In genomic region chr4:121898150-121898549, GRCh38 we compare ENCODE assay signal across 13 cellular contexts. TPM values are rescaled to one million over a fixed set of nuclear protein-coding genes. Genes with fewer than 3 reads are reported as not detected.
DNase-seq lines count a peak whose midpoint lies in the region; ATAC-seq, FAIRE-seq and TF ChIP-seq lines count a peak whose summit lies in the region.
"Had no signal": no experiment of that assay in that cellular context is flagged by ENCODE, and none has a peak within 500 bp of the region (broad histone marks: within the 10 kb centered on the region; RNA-seq: fewer than 3 reads in every experiment).

No MANE protein-coding gene starts in this region.

- RAD21 ChIA-PET in GM12878 (lab: Charles Lee; ENCODE audit: unreplicated experiment), result interaction anchor here (0.8 kb wide), 1 partner anchor 680 kb away, joined by 3 read pairs; no protein-coding TSS in a partner anchor

- H3K9me3 Mint-ChIP-seq in MCF 10A (ENCODE audit: unreplicated experiment), result no peaks in the 10 kb centered on the region
- no peaks in the 10 kb centered on the region for H3K9me3 Mint-ChIP-seq in stimulated activated naive CD8-positive, alpha-beta T cell treated with anti-CD3 and anti-CD28 coated beads, Interleukin-15, amount 100 ng/mL, for 72 hours

- H2AFZ ChIP-seq in mammary epithelial cell (ENCODE audit: low read depth, low read length), result no peak overlapping the region
- no peak overlapping the region for H2AFZ ChIP-seq in PC-3 (ENCODE audit: low read length)
- H2AFZ ChIP-seq in GM12878 (ENCODE audit: control insufficient read depth, low read depth, low read length), result no peak overlapping the region
- H2AFZ ChIP-seq: parathyroid adenoma had no signal

- H3K27ac Mint-ChIP-seq in MCF 10A (ENCODE audit: low read depth, unreplicated experiment), result no peak overlapping the region
- H3K27ac Mint-ChIP-seq in stimulated activated naive CD8-positive, alpha-beta T cell treated with anti-CD3 and anti-CD28 coated beads, Interleukin-15, amount 100 ng/mL, for 72 hours, result no peak overlapping the region

- TF ChIP-seq EP300 in GM12878 (IDR thresholded peaks at IDR 0.05; ENCODE audit: borderline replicate concordance in 1 of 2, control insufficient read depth in 1 of 2, low read depth in 2 of 2, low read length in 2 of 2), result no peak

- no peak overlapping the region for H3K4me2 ChIP-seq in mammary epithelial cell (ENCODE audit: insufficient read depth, low read depth, low read length)
- no peak overlapping the region for H3K4me2 ChIP-seq in PC-3 (ENCODE audit: low read length)
- H3K4me2 ChIP-seq in GM12878 (ENCODE audit: control insufficient read depth, insufficient read depth), result no peak overlapping the region
- H3K4me2 ChIP-seq: BLaER1 treated with 17β-estradiol and CSF1 and Interleukin-3, amounts not matched to agents 10 nM and 100 nM had no signal

- H3F3A ChIP-seq in PC-3 (ENCODE audit: low read length, unreplicated experiment), result no peaks in the 10 kb centered on the region

- POLR2A ChIA-PET in MCF 10A (lab: Yijun Ruan, JAX) (no interaction called here), PC-3 (lab: Charles Lee; ENCODE audit: unreplicated experiment) (no interaction called here), GM12878 (lab: Charles Lee) (no interaction called here)

- in situ Hi-C loops in mammary epithelial cell (cut with MboI; ENCODE audit: low sequenced_read_pairs in 2 of 2), result no loop called here
- in situ Hi-C loops in GM12878 (cut with MboI), result loop anchor here (5.0 kb wide), 2 partner anchors 109 to 684 kb away; no protein-coding TSS in a partner anchor

- ATAC-seq in PC-3, result peak; percentile 45; the same call in 1 of the 2 replicates
- peak; percentile 70 for ATAC-seq in GM12878
- ATAC-seq in stimulated activated naive CD8-positive, alpha-beta T cell treated with anti-CD3 and anti-CD28 coated beads, Interleukin-15, amount 100 ng/mL, for 72 hours, result peak; percentile 73
- no peak for ATAC-seq in GM21786 (IDR thresholded peaks at IDR 0.05; ENCODE audit: unreplicated experiment)

- WGBS in mammary epithelial cell (ENCODE audit: low coverage, missing lambda C conversion rate), result 96% methylated on average over 6 of the region's 6 CpGs
- WGBS in GM12878 (ENCODE audit: insufficient coverage, insufficient replicate concordance, low lambda C conversion rate, missing lambda C conversion rate), result 5% methylated on average over 6 of the region's 6 CpGs

- TF ChIP-seq POLR2A in GM12878 (IDR thresholded peaks at IDR 0.05; ENCODE audit: low read depth, low read length), result no peak

- H4K20me1 ChIP-seq in mammary epithelial cell (ENCODE audit: insufficient read depth, low read length) (no peaks in the 10 kb centered on the region), PC-3 (ENCODE audit: low read length) (no peaks in the 10 kb centered on the region), GM12878 (ENCODE audit: control insufficient read depth, insufficient read depth) (no peaks in the 10 kb centered on the region)
- H4K20me1 ChIP-seq: BLaER1 treated with 17β-estradiol and CSF1 and Interleukin-3, amounts not matched to agents 10 nM and 100 nM had no signal

- H3K27me3 ChIP-seq in mammary epithelial cell (ENCODE audit: insufficient read depth, low read length), result peaks cover 1% of the 10 kb centered on the region
- peaks cover 13% of the 10 kb centered on the region; the same call in 1 of the 2 replicates for H3K27me3 ChIP-seq in PC-3 (ENCODE audit: low read length)
- H3K27me3 ChIP-seq in GM12878 (replicated peaks in 1 of 2; ENCODE audit: control insufficient read depth in 2 of 2, insufficient read depth in 2 of 2, low read length in 1 of 2), result no peaks in the 10 kb centered on the region
- H3K27me3 ChIP-seq: BLaER1 treated with 17β-estradiol and CSF1 and Interleukin-3, amounts not matched to agents 10 nM and 100 nM had no signal

- H3K9me3 ChIP-seq in mammary epithelial cell (replicated peaks; ENCODE audit: insufficient read depth, low read length) (no peaks in the 10 kb centered on the region), PC-3 (ENCODE audit: low read length) (no peaks in the 10 kb centered on the region), GM12878 (replicated peaks; ENCODE audit: control insufficient read depth, insufficient read depth, low read length) (no peaks in the 10 kb centered on the region)

- H3K27ac ChIP-seq in mammary epithelial cell (ENCODE audit: insufficient read depth, low read depth, low read length), result no peak overlapping the region
- H3K27ac ChIP-seq in PC-3 (ENCODE audit: low read length), result no peak overlapping the region
- no peak overlapping the region for H3K27ac ChIP-seq in GM12878 (ENCODE audit: control insufficient read depth, insufficient read depth)
- H3K27ac ChIP-seq: BLaER1 treated with 17β-estradiol and CSF1 and Interleukin-3, amounts not matched to agents 10 nM and 100 nM; parathyroid adenoma had no signal

- DNase-seq in mammary epithelial cell, result peak; percentile 8
- DNase-seq in MCF 10A (ENCODE audit: unreplicated experiment), result no peak
- peak; percentile 18 for DNase-seq in PC-3
- no peak for DNase-seq in GM12878 (ENCODE audit: low read depth, low spot score)
- DNase-seq in stimulated activated naive CD8-positive, alpha-beta T cell treated with anti-CD3 and anti-CD28 coated beads, Interleukin-15, amount 100 ng/mL, for 72 hours, result peak; percentile 1 to 15
- DNase-seq in GOT3 (lab: John Stamatoyannopoulos, UW), result no peak
- DNase-seq in mesenteric fat pad (ENCODE audit: low spot score), result no peak
- DNase-seq: NCI-H1436 had no signal

- H3K4me1 Mint-ChIP-seq in MCF 10A (ENCODE audit: insufficient read depth, unreplicated experiment), result no peaks in the 10 kb centered on the region
- no peaks in the 10 kb centered on the region for H3K4me1 Mint-ChIP-seq in stimulated activated naive CD8-positive, alpha-beta T cell treated with anti-CD3 and anti-CD28 coated beads, Interleukin-15, amount 100 ng/mL, for 72 hours

- no peaks in the 10 kb centered on the region for H3K4me1 ChIP-seq in mammary epithelial cell (ENCODE audit: insufficient read depth, low read length)
- no peaks in the 10 kb centered on the region for H3K4me1 ChIP-seq in PC-3 (ENCODE audit: insufficient read depth, low read length)
- H3K4me1 ChIP-seq in GM12878 (ENCODE audit: control insufficient read depth, insufficient read depth, low read length), result no peaks in the 10 kb centered on the region
- H3K4me1 ChIP-seq: BLaER1 treated with 17β-estradiol and CSF1 and Interleukin-3, amounts not matched to agents 10 nM and 100 nM; parathyroid adenoma had no signal

- CTCF ChIA-PET in mammary epithelial cell (lab: Charles Lee; ENCODE audit: low non-redundant PET) (no interaction called here), MCF 10A (lab: Yijun Ruan, JAX) (interaction anchor here (0.6 kb wide), 2 partner anchors 7 to 346 kb away, joined by 3 read pairs; no protein-coding TSS in a partner anchor), PC-3 (lab: Charles Lee) (interaction anchor here (0.7 kb wide), 1 partner anchor 823 kb away, joined by 3 read pairs; no protein-coding TSS in a partner anchor), GM12878 (lab: Yijun Ruan, JAX) (interaction anchor here (0.9 to 1.6 kb wide), 3 partner anchors 105 to 680 kb away, joined by 3 to 6 read pairs (median 3); no protein-coding TSS in a partner anchor)

- H3K79me2 ChIP-seq in mammary epithelial cell (ENCODE audit: insufficient read depth, low read length) (no peaks in the 10 kb centered on the region), PC-3 (ENCODE audit: low read length) (no peaks in the 10 kb centered on the region), GM12878 (ENCODE audit: control insufficient read depth, insufficient read depth, low read length) (no peaks in the 10 kb centered on the region)
- H3K79me2 ChIP-seq: parathyroid adenoma had no signal

- no peak for FAIRE-seq in GM12878 (lab: Jason Lieb, UNC)
- FAIRE-seq: H1 had no signal

- TF ChIP-seq CTCF in mammary epithelial cell (conservative IDR thresholded peaks at IDR 0.05 in 1 of 2, IDR thresholded peaks at IDR 0.05 in 1 of 2; ENCODE audit: extremely low read depth in 1 of 2, insufficient read depth in 1 of 2, low read depth in 1 of 2, low read length in 2 of 2) (no peak), MCF 10A (IDR thresholded peaks at IDR 0.05; ENCODE audit: unreplicated experiment) (no peak), PC-3 (conservative IDR thresholded peaks at IDR 0.05; ENCODE audit: low read depth, low read length) (no peak), GM12878 (IDR thresholded peaks at IDR 0.05 in 2 of 3, conservative IDR thresholded peaks at IDR 0.05 in 1 of 3; ENCODE audit: control insufficient read depth in 2 of 3, extremely low read depth in 1 of 3, insufficient read depth in 1 of 3, low read depth in 3 of 3, low read length in 3 of 3) (no peak)

- SMC1A ChIA-PET in GM12878 (lab: Charles Lee; ENCODE audit: uncharacterized antibody, unreplicated experiment), result interaction anchor here (0.6 to 0.7 kb wide), 2 partner anchors 107 to 778 kb away, joined by 3 to 4 read pairs; no protein-coding TSS in a partner anchor

- H3K9me2 ChIP-seq in PC-3 (replicated peaks; ENCODE audit: low read length), result no peaks in the 10 kb centered on the region

- H3K4me3 Mint-ChIP-seq in MCF 10A (ENCODE audit: unreplicated experiment), result no peak overlapping the region
- H3K4me3 Mint-ChIP-seq in stimulated activated naive CD8-positive, alpha-beta T cell treated with anti-CD3 and anti-CD28 coated beads, Interleukin-15, amount 100 ng/mL, for 72 hours, result peak overlapping the region; percentile 53 to 62

- H3K4me3 ChIP-seq in mammary epithelial cell (replicated peaks in 1 of 3; ENCODE audit: insufficient read depth in 1 of 3, low read depth in 2 of 3, low read length in 3 of 3) (no peak overlapping the region), PC-3 (ENCODE audit: low read length) (no peak overlapping the region), GM12878 (no peak overlapping the region)
- H3K4me3 ChIP-seq: BLaER1 treated with 17β-estradiol and CSF1 and Interleukin-3, amounts not matched to agents 10 nM and 100 nM had no signal

- H3K36me3 Mint-ChIP-seq in MCF 10A (ENCODE audit: insufficient read depth, unreplicated experiment), result no peaks in the 10 kb centered on the region

- no peak overlapping the region for H3K9ac ChIP-seq in mammary epithelial cell (ENCODE audit: insufficient read depth, low read length)
- no peak overlapping the region for H3K9ac ChIP-seq in PC-3 (ENCODE audit: low read length)
- no peak overlapping the region for H3K9ac ChIP-seq in GM12878 (ENCODE audit: control insufficient read depth, insufficient read depth, low read length)
- H3K9ac ChIP-seq: BLaER1 treated with 17β-estradiol and CSF1 and Interleukin-3, amounts not matched to agents 10 nM and 100 nM; parathyroid adenoma had no signal

- no TSS peak for BruUV-seq in mammary epithelial cell (replicated peaks; lab: Mats Ljungman, UMichigan)
- BruUV-seq in MCF 10A (replicated peaks; lab: Mats Ljungman, UMichigan), result no TSS peak
- BruUV-seq in PC-3 (replicated peaks; lab: Mats Ljungman, UMichigan), result no TSS peak
- no TSS peak for BruUV-seq in GM12878 (replicated peaks; lab: Mats Ljungman, UMichigan)

- H3K36me3 ChIP-seq in mammary epithelial cell (ENCODE audit: insufficient read depth, low read length), result no peaks in the 10 kb centered on the region
- H3K36me3 ChIP-seq in PC-3 (ENCODE audit: low read depth, low read length), result no peaks in the 10 kb centered on the region
- no peaks in the 10 kb centered on the region for H3K36me3 ChIP-seq in GM12878 (ENCODE audit: control insufficient read depth in 2 of 2, insufficient read depth in 2 of 2, low read length in 1 of 2)
- H3K36me3 ChIP-seq: BLaER1 treated with 17β-estradiol and CSF1 and Interleukin-3, amounts not matched to agents 10 nM and 100 nM had no signal

- dilution Hi-C loops in mammary epithelial cell (cut with HindIII; ENCODE audit: low sequenced_read_pairs), result no loop called here

- H3K27me3 Mint-ChIP-seq in MCF 10A (ENCODE audit: insufficient read depth, unreplicated experiment), result peaks cover 24% of the 10 kb centered on the region
- peaks cover 2% of the 10 kb centered on the region for H3K27me3 Mint-ChIP-seq in stimulated activated naive CD8-positive, alpha-beta T cell treated with anti-CD3 and anti-CD28 coated beads, Interleukin-15, amount 100 ng/mL, for 72 hours

- no peak for TF ChIP-seq RAD21 in GM12878 (IDR thresholded peaks at IDR 0.05; ENCODE audit: insufficient read depth, low read depth, low read length)

- intact Hi-C loops in mammary epithelial cell (cut with micrococcal nuclease), result loop anchor here (10.0 kb wide), 1 partner anchor 1027 kb away; the partner anchor contains the start of gene NUDT6
- intact Hi-C loops in MCF 10A (cut with micrococcal nuclease), result no loop called here
- intact Hi-C loops in PC-3 (cut with micrococcal nuclease), result no loop called here
- intact Hi-C loops in GM12878 (cut with micrococcal nuclease; ENCODE audit: unreplicated experiment), result no loop called here

RNA-seq across cellular contexts. Expression of gene BBS7, which starts 27.9 kb away (rescaled TPM):
- total RNA-seq in mammary epithelial cell (10 to 100 TPM; 29.6 to 33.3 TPM), MCF 10A (2022) (22.1 and 25.5 TPM in 2 replicates), PC-3 (2014; rRNA removed) (5.2 and 10.1 TPM in 2 replicates), GM12878 (2014; rRNA removed) (5.9 and 7.7 TPM in 2 replicates), GM12878 (2014; rRNA removed; fragmentation: Illumina TruSeq; extraction: Trizol) (9.0 and 9.2 TPM in 2 replicates), GM12878 (2021) (9.0 and 10.1 TPM in 2 replicates), mesenteric fat pad (10.8 TPM)
- polyA plus RNA-seq in mammary epithelial cell (20.1 TPM), GM12878 (2011; rRNA removed) (12.9 and 18.9 TPM in 2 replicates), GM12878 (2014; fragmentation: Illumina TruSeq; extraction: Trizol) (8.1 and 9.3 TPM in 2 replicates), GM12878 (2014; fragmentation: Nextera tagmentation; extraction: Ambion mirVana) (1 to 10 TPM; 7.4 to 8.8 TPM), GM12878 (2014; rRNA removed) (5.2 and 7.8 TPM in 2 replicates), GM12878 (2016; fragmentation: Nextera tagmentation; extraction: Ambion mirVana) (10 to 100 TPM; 15.1 to 15.2 TPM)
- 31.6 TPM for polyA minus RNA-seq in mammary epithelial cell
- 23.6 and 31.0 TPM in 2 replicates for total RNA-seq in GM12878 (2013; cell fraction: nucleolus; rRNA removed)
- 2.0 TPM for polyA plus RNA-seq in GM12878 (2011; ENCODE audit: low read depth)
- polyA plus RNA-seq in GM12878 (2011; cell fraction: cytosol; rRNA removed), result 8.5 and 8.6 TPM in 2 replicates
- 8.4 and 9.1 TPM in 2 replicates for polyA plus RNA-seq in GM12878 (2011; cell fraction: nucleus; rRNA removed)
- polyA plus RNA-seq in GM12878 (2012), result 3.5 and 5.0 TPM in 2 replicates
- polyA minus RNA-seq in GM12878 (2011; rRNA and poly(A)+ RNA removed), result 6.1 and 12.3 TPM in 2 replicates
- polyA minus RNA-seq in GM12878 (2011; cell fraction: cytosol; rRNA and poly(A)+ RNA removed), result 4.3 and 5.3 TPM in 2 replicates
- 6.2 and 11.9 TPM in 2 replicates for polyA minus RNA-seq in GM12878 (2011; cell fraction: nucleus; rRNA and poly(A)+ RNA removed)

RNA-seq across cellular contexts. Expression of gene TRPC3, which starts 53.7 kb away (rescaled TPM):
- total RNA-seq in mammary epithelial cell, result under 1 TPM in 1 of 2 donors, not detected in 1; under 0.01 TPM
- polyA plus RNA-seq in mammary epithelial cell, result not detected
- polyA minus RNA-seq in mammary epithelial cell, result not detected
- not detected in 2 replicates for total RNA-seq in MCF 10A (2022)
- total RNA-seq in PC-3 (2014; rRNA removed), result not detected in 2 replicates
- total RNA-seq in GM12878 (2013; cell fraction: nucleolus; rRNA removed), result not detected in 2 replicates
- total RNA-seq in GM12878 (2014; rRNA removed), result not detected in 2 replicates
- not detected in 2 replicates for total RNA-seq in GM12878 (2014; rRNA removed; fragmentation: Illumina TruSeq; extraction: Trizol)
- not detected in 2 replicates for total RNA-seq in GM12878 (2021)
- not detected for polyA plus RNA-seq in GM12878 (2011; ENCODE audit: low read depth)
- not detected in 2 replicates for polyA plus RNA-seq in GM12878 (2011; rRNA removed)
- polyA plus RNA-seq in GM12878 (2011; cell fraction: cytosol; rRNA removed), result not detected in 2 replicates
- not detected in 2 replicates for polyA plus RNA-seq in GM12878 (2011; cell fraction: nucleus; rRNA removed)
- not detected in 2 replicates for polyA plus RNA-seq in GM12878 (2012)
- not detected in 2 replicates for polyA plus RNA-seq in GM12878 (2014; fragmentation: Illumina TruSeq; extraction: Trizol)
- not detected for polyA plus RNA-seq in GM12878 (2014; fragmentation: Nextera tagmentation; extraction: Ambion mirVana)
- polyA plus RNA-seq in GM12878 (2014; rRNA removed), result not detected in 2 replicates
- not detected for polyA plus RNA-seq in GM12878 (2016; fragmentation: Nextera tagmentation; extraction: Ambion mirVana)
- not detected in 2 replicates for polyA minus RNA-seq in GM12878 (2011; rRNA and poly(A)+ RNA removed)
- polyA minus RNA-seq in GM12878 (2011; cell fraction: cytosol; rRNA and poly(A)+ RNA removed), result not detected in 2 replicates
- polyA minus RNA-seq in GM12878 (2011; cell fraction: nucleus; rRNA and poly(A)+ RNA removed), result not detected in 2 replicates
- total RNA-seq in mesenteric fat pad, result 0.48 TPM
- total RNA-seq: kidney epithelial cell had no signal

Comparison
In these comparisons a context has a peak if more than half of its experiments do, and no peak if none do; other contexts are left out.
1. DNase-seq: peak in mammary epithelial cell (single experiment), PC-3 (single experiment) and stimulated activated naive CD8-positive, alpha-beta T cell treated with anti-CD3 and anti-CD28 coated beads, Interleukin-15, amount 100 ng/mL, for 72 hours (2 of 2); none in MCF 10A (single experiment), GM12878 (single experiment), GOT3 (single experiment) and mesenteric fat pad (single experiment).